8 cellular contexts compared by ENCODE assay signal in the genomic region with DNA sequence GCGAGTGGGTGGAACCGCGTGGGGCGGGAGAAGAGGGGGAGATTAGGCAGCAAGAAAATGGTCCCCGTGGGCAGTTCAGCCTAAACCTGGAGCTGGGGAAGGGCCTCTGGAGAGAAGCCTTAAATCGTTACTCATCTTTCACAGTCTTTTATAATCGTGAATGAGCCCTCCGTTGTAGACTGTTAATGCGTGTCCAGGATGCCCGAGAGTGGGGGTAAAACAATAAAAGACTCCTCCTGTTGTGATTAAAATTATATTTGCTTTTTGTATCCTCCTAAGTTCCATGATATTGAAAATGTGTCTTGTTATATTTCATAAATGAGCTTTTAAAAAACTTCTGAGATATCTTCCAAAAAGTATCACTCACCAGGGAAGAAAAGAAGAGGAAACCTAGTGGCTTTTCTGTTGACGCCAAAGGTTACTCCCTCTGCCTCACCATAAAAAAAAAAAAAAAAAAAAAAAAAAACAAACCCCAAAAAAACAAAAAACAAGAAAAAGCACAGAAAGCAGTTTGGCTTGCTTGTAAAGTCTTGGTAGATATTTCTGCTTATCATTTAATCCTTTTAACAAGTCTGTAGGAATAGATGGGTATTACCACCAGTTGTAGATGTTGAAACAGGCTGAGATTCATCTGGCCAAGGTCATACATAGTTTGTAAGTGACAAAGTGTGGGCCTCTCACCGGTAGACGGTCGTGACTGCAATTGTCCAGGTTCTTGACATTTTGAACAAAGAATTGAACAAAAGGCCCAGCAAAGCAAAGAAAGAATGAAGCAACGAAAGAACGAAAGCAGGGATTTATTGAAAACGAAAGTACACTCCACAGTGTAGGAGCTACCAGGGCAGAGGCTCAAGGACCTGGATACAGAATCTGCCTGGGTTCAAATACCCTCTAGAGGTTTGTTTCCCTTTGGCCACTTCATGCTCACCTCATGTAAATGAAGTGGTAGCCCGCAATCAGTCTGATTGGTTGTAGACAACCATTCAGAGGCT. TPM values are rescaled to one million over a fixed set of nuclear protein-coding genes. Genes with fewer than 3 reads are reported as not detected.
DNase-seq lines count a peak whose midpoint lies in the region; ATAC-seq, FAIRE-seq and TF ChIP-seq lines count a peak whose summit lies in the region.

No MANE protein-coding gene starts in this region.

- H3K27ac Mint-ChIP-seq in Caco-2 (ENCODE audit: unreplicated experiment) = peak overlapping the region; percentile 53
- peak overlapping the region; percentile 99 for H3K27ac Mint-ChIP-seq in T-helper 1 cell treated with Interleukin-12 subunit alpha and Interleukin-12 subunit beta and Interleukin-4 antibody, amounts not matched to agents 30 μg/mL and 1 μg/mL, for 36 hours

- H3K9me3 ChIP-seq in Caco-2 (no peaks in the 10 kb centered on the region), prostate gland (no peaks in the 10 kb centered on the region)

- H3K4me1 Mint-ChIP-seq in Caco-2 (ENCODE audit: low read depth, unreplicated experiment) = peaks cover 15% of the 10 kb centered on the region
- peaks cover 40% of the 10 kb centered on the region for H3K4me1 Mint-ChIP-seq in T-helper 1 cell treated with Interleukin-12 subunit alpha and Interleukin-12 subunit beta and Interleukin-4 antibody, amounts not matched to agents 30 μg/mL and 1 μg/mL, for 36 hours (ENCODE audit: low read depth)

- peak overlapping the region; percentile 91 to 95 for H3K27ac ChIP-seq in prostate gland

- TF ChIP-seq POLR2A in H54 (IDR thresholded peaks at IDR 0.05; ENCODE audit: low read depth, low read length) = no peak
- TF ChIP-seq POLR2A in prostate gland (IDR thresholded peaks at IDR 0.05) = no peak

- 27% methylated on average over 18 of the region's 18 CpGs for WGBS in prostate gland

- no peaks in the 10 kb centered on the region for H3K27me3 ChIP-seq in Caco-2 (replicated peaks; ENCODE audit: control insufficient read depth, insufficient read depth, low read length)
- no peaks in the 10 kb centered on the region for H3K27me3 ChIP-seq in prostate gland (replicated peaks; ENCODE audit: insufficient read depth)

- peak overlapping the region; percentile 78 for H3K4me3 Mint-ChIP-seq in Caco-2 (ENCODE audit: unreplicated experiment)
- H3K4me3 Mint-ChIP-seq in T-helper 1 cell treated with Interleukin-12 subunit alpha and Interleukin-12 subunit beta and Interleukin-4 antibody, amounts not matched to agents 30 μg/mL and 1 μg/mL, for 36 hours = peak overlapping the region; percentile 90

- H3K9me3 Mint-ChIP-seq in Caco-2 (ENCODE audit: unreplicated experiment) = no peaks in the 10 kb centered on the region
- peaks cover 3% of the 10 kb centered on the region for H3K9me3 Mint-ChIP-seq in T-helper 1 cell treated with Interleukin-12 subunit alpha and Interleukin-12 subunit beta and Interleukin-4 antibody, amounts not matched to agents 30 μg/mL and 1 μg/mL, for 36 hours

- POLR2A ChIA-PET in Caco-2 (lab: Charles Lee) = interaction anchor here (0.5 to 1.4 kb wide), 7 partner anchors 10 to 384 kb away, joined by 3 to 8 read pairs (median 3); a partner anchor contains a TSS

- peak; percentile 20 for FAIRE-seq in H54 (lab: Jason Lieb, UNC)

- no peak for DNase-seq in Caco-2
- no peak for DNase-seq in H54 (ENCODE audit: insufficient read length, low spot score)
- peak; percentile 43 for DNase-seq in fibroblast of peridontal ligament (ENCODE audit: extremely low read depth)
- no peak for DNase-seq in prostate gland (ENCODE audit: low spot score)
- no peak for DNase-seq in NCI-H146 (lab: John Stamatoyannopoulos, UW)
- DNase-seq in NCI-H1092 (lab: John Stamatoyannopoulos, UW) = no peak

- intact Hi-C loops in Caco-2 (cut with micrococcal nuclease; ENCODE audit: unreplicated experiment) = loop anchor here (1.0 to 5.0 kb wide), 3 partner anchors 12 to 77 kb away; a partner anchor contains a TSS
- intact Hi-C loops in prostate gland (cut with DNase I) = loop anchor here (10.0 kb wide), 1 partner anchor 125 kb away; no protein-coding TSS in a partner anchor

- H3K36me3 Mint-ChIP-seq in Caco-2 (ENCODE audit: insufficient read depth, unreplicated experiment) = peaks cover 5% of the 10 kb centered on the region
- H3K36me3 Mint-ChIP-seq in T-helper 1 cell treated with Interleukin-12 subunit alpha and Interleukin-12 subunit beta and Interleukin-4 antibody, amounts not matched to agents 30 μg/mL and 1 μg/mL, for 36 hours (ENCODE audit: low read depth) = peaks cover 2% of the 10 kb centered on the region

- H3K36me3 ChIP-seq in Caco-2 (ENCODE audit: control insufficient read depth, insufficient read depth, low read length) = no peaks in the 10 kb centered on the region
- H3K36me3 ChIP-seq in prostate gland = no peaks in the 10 kb centered on the region

- H3K4me3 ChIP-seq in Caco-2 (ENCODE audit: low read depth, low read length) = peak overlapping the region; percentile 59
- H3K4me3 ChIP-seq in prostate gland = peak overlapping the region; percentile 58 to 64

- ATAC-seq in HG03571 (IDR thresholded peaks at IDR 0.05; ENCODE audit: unreplicated experiment) = no peak

- TF ChIP-seq CTCF in Caco-2 (IDR thresholded peaks at IDR 0.05; ENCODE audit: insufficient read depth in 1 of 2, low read depth in 1 of 2, low read length in 1 of 2, severe bottlenecking in 1 of 2, unreplicated experiment in 1 of 2) = no peak
- no peak for TF ChIP-seq CTCF in prostate gland (IDR thresholded peaks at IDR 0.05)

- peaks cover 3% of the 10 kb centered on the region for H3K27me3 Mint-ChIP-seq in Caco-2 (ENCODE audit: insufficient read depth, unreplicated experiment)
- H3K27me3 Mint-ChIP-seq in T-helper 1 cell treated with Interleukin-12 subunit alpha and Interleukin-12 subunit beta and Interleukin-4 antibody, amounts not matched to agents 30 μg/mL and 1 μg/mL, for 36 hours (ENCODE audit: low read depth) = no peaks in the 10 kb centered on the region

- TSS peak; percentile 89 for BruUV-seq in Caco-2 (replicated peaks; lab: Mats Ljungman, UMichigan)

- CTCF ChIA-PET in Caco-2 (lab: Charles Lee) = interaction anchor here (0.7 to 1.0 kb wide), 3 partner anchors 13 to 105 kb away, joined by 3 to 5 read pairs (median 3); no protein-coding TSS in a partner anchor

- H3K4me1 ChIP-seq in Caco-2 (peaks cover 16% of the 10 kb centered on the region), prostate gland (replicated peaks) (no peaks in the 10 kb centered on the region)

RNA-seq across cellular contexts. Expression of a gene that starts 11.4 kb away (rescaled TPM):
- total RNA-seq in Caco-2 (2022) = 70.4 and 75.6 TPM in 2 replicates
- total RNA-seq in prostate gland = 100 to 1,000 TPM; 193 to 353 TPM
